Comparison of ENCODE assay signal across 10 cellular contexts in the genomic region with DNA sequence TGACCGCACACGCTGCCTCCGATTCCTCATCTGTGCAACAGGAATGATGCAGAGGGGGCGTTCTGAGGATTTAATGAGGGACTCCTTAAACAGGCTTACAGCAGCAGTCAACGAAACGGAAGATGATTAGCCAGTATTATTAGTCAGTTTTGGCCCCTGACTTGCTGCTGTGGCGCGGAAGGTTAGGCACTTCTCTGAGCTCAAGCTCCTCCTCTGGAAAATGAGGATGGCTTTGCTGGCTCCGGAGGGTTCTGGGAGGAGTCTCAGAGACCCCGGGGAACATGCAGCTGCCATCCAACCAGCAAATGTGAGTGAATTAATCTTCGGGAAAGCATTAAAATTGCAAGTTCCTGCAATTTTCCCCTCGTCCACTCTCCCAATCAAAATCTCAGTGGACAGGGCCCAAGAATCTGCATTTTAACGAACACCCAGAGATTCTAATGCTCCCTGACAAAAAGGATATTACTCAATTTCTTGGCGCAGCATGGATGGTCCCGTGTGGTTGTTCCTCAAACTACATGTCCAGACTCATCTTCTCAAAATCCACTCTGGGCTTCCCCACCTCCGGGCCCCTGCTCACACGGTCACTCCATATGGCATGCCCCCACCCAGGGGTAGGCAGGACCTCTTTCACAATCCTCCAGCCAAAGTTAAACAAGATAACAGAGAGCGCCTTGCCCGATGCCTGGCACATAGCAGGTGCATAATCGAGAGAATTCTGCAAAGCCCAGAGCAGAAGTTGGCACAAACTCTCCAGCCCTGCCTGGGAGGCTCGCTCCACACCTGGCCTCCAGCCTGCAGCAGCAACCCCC. TPM values are rescaled to one million over a fixed set of nuclear protein-coding genes. Genes with fewer than 3 reads are reported as not detected.
A peak's percentile ranks its signal among the peaks of the same experiment; 100 is the strongest.
DNase-seq lines count a peak whose midpoint lies in the region; ATAC-seq and TF ChIP-seq lines count a peak whose summit lies in the region.
"Had no signal": no experiment of that assay in that cellular context is flagged by ENCODE, and none has a peak within 500 bp of the region (broad histone marks: within the 10 kb centered on the region; RNA-seq: fewer than 3 reads in every experiment).

No MANE protein-coding gene starts in this region.

- H3K27me3 ChIP-seq in gastroesophageal sphincter: peaks cover 99% of the 10 kb centered on the region
- H3K27me3 ChIP-seq in smooth muscle cell (ENCODE audit: low read depth): peaks cover 76% of the 10 kb centered on the region
- peaks cover 99% of the 10 kb centered on the region for H3K27me3 ChIP-seq in transverse colon
- H3K27me3 ChIP-seq in ascending aorta: no peaks in the 10 kb centered on the region
- H3K27me3 ChIP-seq: ovary had no signal

- DNase-seq in T-helper 2 cell treated with Interferon-gamma antibody and Interleukin-4, amounts not matched to agents 5 μg/mL and 100 μg/mL, for 36 hours (ENCODE audit: low spot score): no peak
- DNase-seq in T-helper 2 cell (no peak), smooth muscle cell (lab: John Stamatoyannopoulos, UW; ENCODE audit: unreplicated experiment) (no peak), transverse colon (no peak), NCI-H1417 (lab: John Stamatoyannopoulos, UW) (no peak), ascending aorta (ENCODE audit: low spot score in 2 of 2) (no peak)
- DNase-seq: ovary, T-helper 9 cell had no signal

- 23 to 26% methylated on average over 7 to 11 of the region's 21 CpGs for WGBS in gastroesophageal sphincter (ENCODE audit: low coverage in 1 of 2), 2 donors
- WGBS in smooth muscle cell (ENCODE audit: low lambda C conversion rate): 54% methylated on average over 21 of the region's 21 CpGs
- WGBS in transverse colon (ENCODE audit: low coverage in 1 of 2), 2 donors: 27 to 46% methylated on average over 4 to 19 of the region's 21 CpGs

- TF ChIP-seq CTCF in VCaP (conservative IDR thresholded peaks at IDR 0.05) (no peak), gastroesophageal sphincter (IDR thresholded peaks at IDR 0.05) (no peak), smooth muscle cell (IDR thresholded peaks at IDR 0.05; ENCODE audit: borderline replicate concordance, insufficient read depth, poor library complexity, severe bottlenecking) (no peak), transverse colon (IDR thresholded peaks at IDR 0.05) (no peak), ascending aorta (IDR thresholded peaks at IDR 0.05) (no peak)

- H3K4me3 ChIP-seq in gastroesophageal sphincter: peak overlapping the region in 1 of 2 donors; percentile 35
- peak overlapping the region; percentile 52 for H3K4me3 ChIP-seq in smooth muscle cell
- peak overlapping the region in 1 of 4 donors; percentile 33 for H3K4me3 ChIP-seq in transverse colon
- H3K4me3 ChIP-seq in ascending aorta: peak overlapping the region in 1 of 2 donors; percentile 33
- H3K4me3 ChIP-seq: ovary had no signal

- no peaks in the 10 kb centered on the region for H4K20me1 ChIP-seq in smooth muscle cell (ENCODE audit: low read depth)

- H3K27ac ChIP-seq in VCaP (peak overlapping the region; percentile 48; the same call in 1 of the 2 replicates), gastroesophageal sphincter (no peak overlapping the region), smooth muscle cell (ENCODE audit: low read depth) (no peak overlapping the region), transverse colon (no peak overlapping the region), ascending aorta (no peak overlapping the region)
- H3K27ac ChIP-seq: ovary had no signal

- in situ Hi-C loops in transverse colon (cut with MboI; ENCODE audit: low pct_ligation_motif_present in 1 of 4, low pct_unique_long_range_greater_than_20kb in 1 of 4, low sequenced_read_pairs in 3 of 4): no loop called here

- H2AFZ ChIP-seq in smooth muscle cell (ENCODE audit: low read depth): no peak overlapping the region

- H3K4me2 ChIP-seq in smooth muscle cell: peak overlapping the region; percentile 89

- H3K36me3 ChIP-seq in gastroesophageal sphincter (no peaks in the 10 kb centered on the region), smooth muscle cell (ENCODE audit: low read depth) (no peaks in the 10 kb centered on the region), transverse colon (no peaks in the 10 kb centered on the region), ascending aorta (no peaks in the 10 kb centered on the region)
- H3K36me3 ChIP-seq: ovary had no signal

- no peak for TF ChIP-seq EP300 in gastroesophageal sphincter (IDR thresholded peaks at IDR 0.05)
- TF ChIP-seq EP300 in transverse colon (IDR thresholded peaks at IDR 0.05; ENCODE audit: low read depth): no peak

- peak; percentile 24 for ATAC-seq in gastroesophageal sphincter

- TF ChIP-seq POLR2A in gastroesophageal sphincter (IDR thresholded peaks at IDR 0.05): no peak
- TF ChIP-seq POLR2A in transverse colon (IDR thresholded peaks at IDR 0.05): no peak

- no peaks in the 10 kb centered on the region for H3K79me2 ChIP-seq in smooth muscle cell (ENCODE audit: low read depth)

- H3K9me3 ChIP-seq in gastroesophageal sphincter (no peaks in the 10 kb centered on the region), smooth muscle cell (replicated peaks; ENCODE audit: low read depth) (no peaks in the 10 kb centered on the region), transverse colon (no peaks in the 10 kb centered on the region), ascending aorta (no peaks in the 10 kb centered on the region)
- H3K9me3 ChIP-seq: ovary had no signal

- H3K4me1 ChIP-seq in gastroesophageal sphincter: peaks cover 0 to 16% (median 3%) of the 10 kb centered on the region in 3 donors
- H3K4me1 ChIP-seq in smooth muscle cell (ENCODE audit: low read depth): peaks cover 4% of the 10 kb centered on the region
- H3K4me1 ChIP-seq in transverse colon: peaks cover 0 to 15% (median 9%) of the 10 kb centered on the region in 4 donors
- H3K4me1 ChIP-seq in ascending aorta: no peaks in the 10 kb centered on the region

- peak overlapping the region; percentile 83 for H3K4me3 Mint-ChIP-seq in T-helper 2 cell treated with Interferon-gamma antibody and Interleukin-4, amounts not matched to agents 5 μg/mL and 100 μg/mL, for 36 hours

- peaks cover 74% of the 10 kb centered on the region for H3K27me3 Mint-ChIP-seq in T-helper 2 cell treated with Interferon-gamma antibody and Interleukin-4, amounts not matched to agents 5 μg/mL and 100 μg/mL, for 36 hours (ENCODE audit: low read depth)

- no peak overlapping the region for H3K9ac ChIP-seq in smooth muscle cell (ENCODE audit: low read depth)

- H3K36me3 Mint-ChIP-seq in T-helper 2 cell treated with Interferon-gamma antibody and Interleukin-4, amounts not matched to agents 5 μg/mL and 100 μg/mL, for 36 hours (ENCODE audit: low read depth): no peaks in the 10 kb centered on the region

- intact Hi-C loops in transverse colon (cut with DNase I; ENCODE audit: low total_unique reads): no loop called here
- intact Hi-C loops in ascending aorta (cut with DNase I): no loop called here

- peaks cover 23% of the 10 kb centered on the region for H3K4me1 Mint-ChIP-seq in T-helper 2 cell treated with Interferon-gamma antibody and Interleukin-4, amounts not matched to agents 5 μg/mL and 100 μg/mL, for 36 hours (ENCODE audit: low read depth)

- H3F3A ChIP-seq in smooth muscle cell (ENCODE audit: low read depth): peaks cover 3% of the 10 kb centered on the region

- H3K9me3 Mint-ChIP-seq in T-helper 2 cell treated with Interferon-gamma antibody and Interleukin-4, amounts not matched to agents 5 μg/mL and 100 μg/mL, for 36 hours: no peaks in the 10 kb centered on the region

- no peak overlapping the region for H3K27ac Mint-ChIP-seq in T-helper 2 cell treated with Interferon-gamma antibody and Interleukin-4, amounts not matched to agents 5 μg/mL and 100 μg/mL, for 36 hours

RNA-seq across cellular contexts. Expression of gene ELFN2, which starts 6.4 kb away (rescaled TPM):
- under 1 TPM in 3 of 4 donors, not detected in 1; under 0.01 to 0.19 (median 0.16) TPM for total RNA-seq in gastroesophageal sphincter
- 0.67 and 1.3 TPM in 2 replicates for total RNA-seq in smooth muscle cell
- polyA plus RNA-seq in smooth muscle cell: 0.39 and 0.63 TPM in 2 replicates
- total RNA-seq in transverse colon: under 1 TPM in 2 of 4 donors, not detected in 2; under 0.01 TPM
- not detected for total RNA-seq in ascending aorta
